ENCODE assay signal across 18 cellular contexts in the genomic region with DNA sequence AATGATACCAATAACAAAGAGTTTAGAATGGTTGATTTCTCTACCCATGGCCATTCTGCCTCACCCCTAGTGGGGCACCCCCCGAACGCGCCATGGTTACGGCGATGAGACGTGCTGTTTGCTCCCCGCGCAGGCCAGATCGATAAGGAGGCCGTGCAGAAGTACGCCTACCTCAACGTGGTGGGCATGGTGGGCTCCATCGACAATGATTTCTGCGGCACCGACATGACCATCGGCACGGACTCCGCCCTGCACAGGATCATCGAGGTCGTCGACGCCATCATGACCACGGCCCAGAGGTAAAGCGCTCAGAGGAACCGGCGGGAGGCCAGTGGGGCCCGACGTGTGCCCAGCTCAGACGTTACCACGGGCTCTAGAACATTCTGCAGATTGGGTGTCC. TPM values are rescaled to one million over a fixed set of nuclear protein-coding genes. Genes with fewer than 3 reads are reported as not detected.
DNase-seq lines count a peak whose midpoint lies in the region; ATAC-seq, FAIRE-seq and TF ChIP-seq lines count a peak whose summit lies in the region.
"Had no signal": no experiment of that assay in that cellular context is flagged by ENCODE, and none has a peak within 500 bp of the region (broad histone marks: within the 10 kb centered on the region; RNA-seq: fewer than 3 reads in every experiment).

No MANE protein-coding gene starts in this region.

- 93 to 94% methylated on average over 30 of the region's 30 CpGs for WGBS in heart right ventricle, 2 donors
- WGBS in K562 (ENCODE audit: insufficient coverage, low coverage, missing lambda C conversion rate), result 92% methylated on average over 30 of the region's 30 CpGs
- WGBS in mesenchymal stem cell, result 96% methylated on average over 30 of the region's 30 CpGs
- 95 to 97% methylated on average over 30 of the region's 30 CpGs for WGBS in thyroid gland, 2 donors
- 93 to 95% (median 95%) methylated on average over 29 to 30 of the region's 30 CpGs for WGBS in spleen, 5 donors

- DNase-seq in heart right ventricle, result no peak
- DNase-seq in Right ventricle myocardium inferior (ENCODE audit: missing footprints), result no peak
- DNase-seq in K562 (ENCODE audit: extremely low read depth in 1 of 4, low spot score in 3 of 4), result no peak
- no peak for DNase-seq in mesenchymal stem cell
- DNase-seq in thyroid gland, result no peak
- no peak for DNase-seq in ureter (ENCODE audit: low spot score)
- no peak for DNase-seq in spleen
- DNase-seq: activated CD4-positive, alpha-beta memory T cell treated with anti-CD3 and anti-CD28 coated beads, Interleukin-2, amount 10 ng/mL, durations not matched to agents 7 days and 5 days; activated CD4-positive, alpha-beta T cell treated with anti-CD3 and anti-CD28 coated beads for 1 hour; activated CD8-positive, alpha-beta memory T cell treated with anti-CD3 and anti-CD28 coated beads, Interleukin-2, amount 50 U/mL, for 48 hours; NCI-H1105; NCI-H1930; NCI-H69; Peyer's patch had no signal

- FAIRE-seq in K562 (lab: Jason Lieb, UNC), result no peak
- FAIRE-seq: G401.6, H54 had no signal

- H3K18ac ChIP-seq in mesenchymal stem cell (ENCODE audit: low read depth in 1 of 2, low read length in 2 of 2), result no peak overlapping the region

- H3K27me3 ChIP-seq in heart right ventricle, result no peaks in the 10 kb centered on the region
- no peaks in the 10 kb centered on the region for H3K27me3 ChIP-seq in K562 (ENCODE audit: control insufficient read depth in 2 of 2, insufficient read depth in 2 of 2, low read length in 2 of 2)
- no peaks in the 10 kb centered on the region for H3K27me3 ChIP-seq in mesenchymal stem cell (ENCODE audit: control insufficient read depth in 1 of 2, insufficient read depth in 1 of 2, low read length in 2 of 2)
- no peaks in the 10 kb centered on the region for H3K27me3 ChIP-seq in thyroid gland
- H3K27me3 ChIP-seq in spleen (replicated peaks in 1 of 7), result no peaks in the 10 kb centered on the region
- H3K27me3 ChIP-seq: Peyer's patch, tibial nerve had no signal

- POLR2A ChIA-PET in K562 (lab: Yijun Ruan, JAX), result interaction anchor here (0.7 kb wide), 1 partner anchor 17 kb away, joined by 3 read pairs; no protein-coding TSS in a partner anchor

- H3K9me1 ChIP-seq in K562 (ENCODE audit: control insufficient read depth, insufficient read depth, low read length), result peaks cover 7% of the 10 kb centered on the region

- no peak overlapping the region for H3K4ac ChIP-seq in mesenchymal stem cell (ENCODE audit: low read depth in 1 of 2, low read length in 2 of 2)

- H3K27ac ChIP-seq in heart right ventricle (peak overlapping the region in 6 of 10 donors; percentile 5 to 76 (median 43)), K562 (ENCODE audit: extremely low read depth, low read depth, low read length) (no peak overlapping the region), mesenchymal stem cell (ENCODE audit: low read length, poor library complexity, severe bottlenecking) (no peak overlapping the region), thyroid gland (peak overlapping the region in 2 of 3 donors; percentile 75 to 79), spleen (no peak overlapping the region)

- H3K79me1 ChIP-seq in mesenchymal stem cell (replicated peaks; ENCODE audit: low read length, poor library complexity, severe bottlenecking), result peaks cover 24% of the 10 kb centered on the region

- H2BK12ac ChIP-seq in mesenchymal stem cell (ENCODE audit: low read length in 2 of 2), result no peak overlapping the region

- in situ Hi-C loops in K562 (cut with MboI), result no loop called here

- CTCF ChIA-PET in K562 (lab: Yijun Ruan, JAX; ENCODE audit: low intra/inter-chr PET ratio), result no interaction called here

- ATAC-seq in heart right ventricle (no peak), Right ventricle myocardium inferior (no peak), K562 (no peak), GM21528 (IDR thresholded peaks at IDR 0.05; ENCODE audit: low FRiP score, unreplicated experiment) (no peak)

- H3K9ac ChIP-seq in K562 (ENCODE audit: insufficient read depth in 1 of 2, low read depth in 2 of 2, low read length in 2 of 2) (no peak overlapping the region), mesenchymal stem cell (ENCODE audit: low read length) (peak overlapping the region; percentile 71)

- no peak for TF ChIP-seq RAD21 in K562 (CRISPR knock-in tag; conservative IDR thresholded peaks at IDR 0.05 in 1 of 2, IDR thresholded peaks at IDR 0.05 in 1 of 2)

- TF ChIP-seq CTCF in heart right ventricle (IDR thresholded peaks at IDR 0.05) (no peak), K562 (IDR thresholded peaks at IDR 0.05 in 2 of 3, conservative IDR thresholded peaks at IDR 0.05 in 1 of 3; ENCODE audit: insufficient read depth in 2 of 3, low read depth in 1 of 3, low read length in 3 of 3) (no peak), thyroid gland (IDR thresholded peaks at IDR 0.05) (no peak), spleen (IDR thresholded peaks at IDR 0.05 in 8 of 11, conservative IDR thresholded peaks at IDR 0.05 in 3 of 11) (no peak)

- H3K4me1 ChIP-seq in heart right ventricle, result peaks cover 0 to 50% (median 29%) of the 10 kb centered on the region in 9 donors
- H3K4me1 ChIP-seq in K562 (replicated peaks in 1 of 2; ENCODE audit: control insufficient read depth in 2 of 2, insufficient read depth in 2 of 2, low read length in 2 of 2), result peaks cover 3% of the 10 kb centered on the region in 2 experiments; a peak in 3 of 5 replicates
- H3K4me1 ChIP-seq in mesenchymal stem cell (ENCODE audit: control insufficient read depth, insufficient read depth, low read depth, low read length), result peaks cover 45% of the 10 kb centered on the region
- peaks cover 11 to 14% of the 10 kb centered on the region in 2 donors for H3K4me1 ChIP-seq in thyroid gland
- peaks cover 0 to 6% (median 0%) of the 10 kb centered on the region in 6 donors for H3K4me1 ChIP-seq in spleen

- H3K36me3 ChIP-seq in heart right ventricle, result peaks cover 0 to 75% (median 10%) of the 10 kb centered on the region in 9 donors
- peaks cover 85% of the 10 kb centered on the region for H3K36me3 ChIP-seq in K562 (ENCODE audit: control insufficient read depth, insufficient read depth, low read length)
- H3K36me3 ChIP-seq in mesenchymal stem cell (ENCODE audit: control insufficient read depth in 1 of 2, insufficient read depth in 2 of 2, low read depth in 1 of 2, low read length in 2 of 2), result peaks cover 41 to 53% of the 10 kb centered on the region in 2 experiments
- H3K36me3 ChIP-seq in thyroid gland, result peaks cover 3 to 15% of the 10 kb centered on the region in 2 donors
- H3K36me3 ChIP-seq in spleen, result peaks cover 0 to 86% (median 52%) of the 10 kb centered on the region in 6 donors

- no peak overlapping the region for H2BK120ac ChIP-seq in mesenchymal stem cell (ENCODE audit: low read depth, low read length)

- H4K20me1 ChIP-seq in K562 (replicated peaks; ENCODE audit: control insufficient read depth, insufficient read depth, low read length), result no peaks in the 10 kb centered on the region

- TF ChIP-seq POLR2A in K562 (conservative IDR thresholded peaks at IDR 0.05) (no peak), thyroid gland (IDR thresholded peaks at IDR 0.05) (no peak), spleen (IDR thresholded peaks at IDR 0.05) (no peak)

- H3K4me3 ChIP-seq in heart right ventricle (no peak overlapping the region), K562 (no peak overlapping the region), mesenchymal stem cell (ENCODE audit: insufficient read depth in 1 of 2, low read depth in 1 of 2, low read length in 2 of 2) (no peak overlapping the region), thyroid gland (replicated peaks in 1 of 3) (no peak overlapping the region), spleen (no peak overlapping the region)
- H3K4me3 ChIP-seq: Peyer's patch, tibial nerve had no signal

- no peak overlapping the region for H4K8ac ChIP-seq in mesenchymal stem cell (ENCODE audit: low read length)

- H4K91ac ChIP-seq in mesenchymal stem cell (ENCODE audit: low read length), result no peak overlapping the region

- intact Hi-C loops in heart right ventricle (cut with DNase I), result loop anchor here in 1 of 10 donors (5.0 kb wide), 1 partner anchor 36 kb away; the partner anchor contains the start of gene PFKP
- intact Hi-C loops in Right ventricle myocardium inferior (cut with DNase I), result no loop called here
- intact Hi-C loops in K562 (cut with micrococcal nuclease), result no loop called here
- intact Hi-C loops in thyroid gland (cut with DNase I), result no loop called here
- intact Hi-C loops in spleen (cut with DNase I; ENCODE audit: low total_unique reads), result no loop called here

- H3K9me3 ChIP-seq in heart right ventricle (no peaks in the 10 kb centered on the region), K562 (replicated peaks; ENCODE audit: control insufficient read depth, insufficient read depth, low read depth, low read length) (no peaks in the 10 kb centered on the region), mesenchymal stem cell (ENCODE audit: control insufficient read depth, low read length) (no peaks in the 10 kb centered on the region), thyroid gland (no peaks in the 10 kb centered on the region), spleen (no peaks in the 10 kb centered on the region)
- H3K9me3 ChIP-seq: Peyer's patch, tibial nerve had no signal

- H2BK5ac ChIP-seq in mesenchymal stem cell (ENCODE audit: low read depth, low read length, poor library complexity, severe bottlenecking), result no peak overlapping the region

- no peak overlapping the region for H2AK5ac ChIP-seq in mesenchymal stem cell (ENCODE audit: low read length, severe bottlenecking)

- no TSS peak for BruUV-seq in K562 (replicated peaks; lab: Mats Ljungman, UMichigan)

- H3K14ac ChIP-seq in mesenchymal stem cell (ENCODE audit: low read length in 2 of 2), result no peak overlapping the region

- TF ChIP-seq EP300 in K562 (IDR thresholded peaks at IDR 0.05; ENCODE audit: low read length), result no peak

- H2BK15ac ChIP-seq in mesenchymal stem cell (ENCODE audit: low read depth, poor library complexity, severe bottlenecking), result no peak overlapping the region

- H3K4me2 ChIP-seq in K562 (ENCODE audit: insufficient read depth, low read length) (no peak overlapping the region), mesenchymal stem cell (ENCODE audit: low read length, poor library complexity, severe bottlenecking) (no peak overlapping the region)

- no peak overlapping the region for H3K23ac ChIP-seq in mesenchymal stem cell (ENCODE audit: low read length in 2 of 2)

- H2AFZ ChIP-seq in K562 (ENCODE audit: low read depth, low read length), result no peak overlapping the region
- H2AFZ ChIP-seq in mesenchymal stem cell (ENCODE audit: low read depth, low read length), result no peak overlapping the region

- peaks cover 26% of the 10 kb centered on the region for H3K79me2 ChIP-seq in K562 (ENCODE audit: control insufficient read depth, insufficient read depth, low read length)

RNA-seq across cellular contexts. Expression of gene PFKP, which starts 36.3 kb away (rescaled TPM):
- total RNA-seq in heart right ventricle (100 to 1,000 TPM; 138 to 316 (median 220) TPM), Right ventricle myocardium inferior (181 TPM), K562 (2014; rRNA removed) (91.6 and 109 TPM in 2 replicates), K562 (2014; rRNA removed; fragmentation: Illumina TruSeq; extraction: Trizol) (83.2 and 89.5 TPM in 2 replicates), K562 (2015; rRNA removed; fragmentation: Illumina TruSeq; extraction: Trizol) (62.1 and 65.2 TPM in 2 replicates), K562 (2021) (108 and 116 TPM in 2 replicates), thyroid gland (100 to 1,000 TPM in 2 of 4 donors, 10 to 100 TPM in 2; 56.6 to 154 (median 115) TPM), ureter (67.8 TPM), spleen (10 to 100 TPM; 19.5 to 60.9 (median 28.8) TPM)
- polyA plus RNA-seq in heart right ventricle (100 to 1,000 TPM in 1 of 2 donors, 10 to 100 TPM in 1; 68.3 to 230 TPM), K562 (2011; rRNA removed) (34.7 and 50.3 TPM in 2 replicates), K562 (2014; fragmentation: Illumina TruSeq; extraction: Trizol) (57.4 and 72.3 TPM in 2 replicates), K562 (2014; fragmentation: Nextera tagmentation; extraction: Ambion mirVana) (10 to 100 TPM; 23.5 to 30.3 TPM), K562 (2014; rRNA removed) (65.2 and 71.1 TPM in 2 replicates), spleen (10 to 100 TPM; 19.0 to 44.6 (median 21.3) TPM)
- total RNA-seq in K562 (2011; cell fraction: chromatin; rRNA removed; ENCODE audit: low replicate concordance), result 153 and 281 TPM in 2 replicates
- 147 and 149 TPM in 2 replicates for total RNA-seq in K562 (2011; cell fraction: nucleolus; rRNA removed)
- 120 and 125 TPM in 2 replicates for total RNA-seq in K562 (2011; cell fraction: nucleoplasm; rRNA removed)
- polyA plus RNA-seq in K562 (2011; cell fraction: cytosol; rRNA removed), result 29.5 and 50.9 TPM in 2 replicates
- polyA plus RNA-seq in K562 (2011; cell fraction: nucleus; rRNA removed), result 96.2 and 154 TPM in 2 replicates
- 94.4 and 95.0 TPM in 2 replicates for polyA plus RNA-seq in K562 (2012)
- polyA minus RNA-seq in K562 (2011; rRNA and poly(A)+ RNA removed), result 32.8 and 39.3 TPM in 2 replicates
- polyA minus RNA-seq in K562 (2011; cell fraction: cytosol; rRNA and poly(A)+ RNA removed), result 52.9 and 65.4 TPM in 2 replicates
- polyA minus RNA-seq in K562 (2011; cell fraction: nucleus; rRNA and poly(A)+ RNA removed), result 61.7 and 66.5 TPM in 2 replicates
- 57.2 TPM for polyA plus RNA-seq in mesenchymal stem cell (2013, experiment 1 of 2)
- 54.3 TPM for polyA plus RNA-seq in mesenchymal stem cell (2013, experiment 2 of 2)

Comparison
In these comparisons a context has a peak if more than half of its experiments do, and no peak if none do; other contexts are left out.
1. H3K27ac ChIP-seq: peak in heart right ventricle (6 of 10) and thyroid gland (2 of 3); none in K562 (single experiment), mesenchymal stem cell (single experiment) and spleen (0 of 8).